1 cellular context compared by ENCODE assay signal in the genomic region with DNA sequence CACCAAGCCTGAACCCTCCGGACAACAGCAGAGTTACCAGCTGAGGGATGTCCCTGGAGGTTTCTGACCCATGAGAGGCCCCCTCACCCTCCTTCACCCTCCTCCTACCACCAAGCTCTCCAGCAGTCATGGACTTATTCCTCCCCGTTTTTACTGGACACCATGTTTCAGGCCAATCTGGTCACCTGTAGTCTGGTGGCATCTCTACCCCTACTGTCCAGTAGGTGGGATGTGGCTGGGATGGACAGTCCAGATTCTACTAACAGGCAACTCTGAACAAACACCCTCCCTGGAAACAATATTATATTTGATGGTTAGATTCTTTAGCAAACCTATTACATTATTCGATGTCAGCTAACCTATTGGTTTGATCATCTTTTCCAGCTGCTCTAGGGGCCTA.
TF ChIP-seq lines count a peak whose summit lies in the region.

No MANE protein-coding gene starts in this region.

TF ChIP-seq in K562, 482 proteins besides CTCF, POLR2A, EP300 and RAD21 (continued from another document):
- TF ChIP-seq CUX1 (CRISPR knock-in tag; IDR thresholded peaks at IDR 0.05) (no peak), ZNF57 (CRISPR knock-in tag; IDR thresholded peaks at IDR 0.05) (no peak), TAF1 (IDR thresholded peaks at IDR 0.05; ENCODE audit: control insufficient read depth, extremely low read depth, insufficient read depth, low read length, severe bottlenecking) (no peak), U2AF1 (optimal IDR thresholded peaks at IDR 0.05; ENCODE audit: low read depth, low read length) (no peak)
